In genomic region chr13:58712191-58712590, GRCh38 we compare ENCODE assay signal across 1 cellular context.
TF ChIP-seq lines count a peak whose summit lies in the region.

No MANE protein-coding gene starts in this region.

TF ChIP-seq in GM23338, 12 proteins besides CTCF, POLR2A, EP300 and RAD21 (continued from another document):
- TF ChIP-seq, protein P1, sequence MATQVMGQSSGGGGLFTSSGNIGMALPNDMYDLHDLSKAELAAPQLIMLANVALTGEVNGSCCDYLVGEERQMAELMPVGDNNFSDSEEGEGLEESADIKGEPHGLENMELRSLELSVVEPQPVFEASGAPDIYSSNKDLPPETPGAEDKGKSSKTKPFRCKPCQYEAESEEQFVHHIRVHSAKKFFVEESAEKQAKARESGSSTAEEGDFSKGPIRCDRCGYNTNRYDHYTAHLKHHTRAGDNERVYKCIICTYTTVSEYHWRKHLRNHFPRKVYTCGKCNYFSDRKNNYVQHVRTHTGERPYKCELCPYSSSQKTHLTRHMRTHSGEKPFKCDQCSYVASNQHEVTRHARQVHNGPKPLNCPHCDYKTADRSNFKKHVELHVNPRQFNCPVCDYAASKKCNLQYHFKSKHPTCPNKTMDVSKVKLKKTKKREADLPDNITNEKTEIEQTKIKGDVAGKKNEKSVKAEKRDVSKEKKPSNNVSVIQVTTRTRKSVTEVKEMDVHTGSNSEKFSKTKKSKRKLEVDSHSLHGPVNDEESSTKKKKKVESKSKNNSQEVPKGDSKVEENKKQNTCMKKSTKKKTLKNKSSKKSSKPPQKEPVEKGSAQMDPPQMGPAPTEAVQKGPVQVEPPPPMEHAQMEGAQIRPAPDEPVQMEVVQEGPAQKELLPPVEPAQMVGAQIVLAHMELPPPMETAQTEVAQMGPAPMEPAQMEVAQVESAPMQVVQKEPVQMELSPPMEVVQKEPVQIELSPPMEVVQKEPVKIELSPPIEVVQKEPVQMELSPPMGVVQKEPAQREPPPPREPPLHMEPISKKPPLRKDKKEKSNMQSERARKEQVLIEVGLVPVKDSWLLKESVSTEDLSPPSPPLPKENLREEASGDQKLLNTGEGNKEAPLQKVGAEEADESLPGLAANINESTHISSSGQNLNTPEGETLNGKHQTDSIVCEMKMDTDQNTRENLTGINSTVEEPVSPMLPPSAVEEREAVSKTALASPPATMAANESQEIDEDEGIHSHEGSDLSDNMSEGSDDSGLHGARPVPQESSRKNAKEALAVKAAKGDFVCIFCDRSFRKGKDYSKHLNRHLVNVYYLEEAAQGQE (IDR thresholded peaks at IDR 0.05; ENCODE audit: unreplicated experiment): no peak
- TF ChIP-seq ZNF114 (CRISPR knock-in tag; IDR thresholded peaks at IDR 0.05) (no peak), ZNF462 (CRISPR knock-in tag; IDR thresholded peaks at IDR 0.05) (no peak), JUNB (IDR thresholded peaks at IDR 0.05; ENCODE audit: unreplicated experiment) (no peak), EZH2 (IDR thresholded peaks at IDR 0.05; ENCODE audit: low read depth, unreplicated experiment) (no peak), POLR2AphosphoS5 (IDR thresholded peaks at IDR 0.05; ENCODE audit: low read depth) (no peak), EZH2phosphoT487 (IDR thresholded peaks at IDR 0.05; ENCODE audit: unreplicated experiment) (no peak), NANOG (IDR thresholded peaks at IDR 0.05; ENCODE audit: borderline replicate concordance) (no peak)
